In genomic region chr18:43420950-43421349, GRCh38 we compare ENCODE assay signal across 16 cellular contexts.
DNase-seq lines count a peak whose midpoint lies in the region; FAIRE-seq and TF ChIP-seq lines count a peak whose summit lies in the region.
"Had no signal": no experiment of that assay in that cellular context is flagged by ENCODE, and none has a peak within 500 bp of the region (broad histone marks: within the 10 kb centered on the region; RNA-seq: fewer than 3 reads in every experiment).

No MANE protein-coding gene starts in this region.

- H3K9me3 ChIP-seq in thyroid gland, result no peaks in the 10 kb centered on the region
- H3K9me3 ChIP-seq: ascending aorta, left ventricle myocardium inferior, thoracic aorta had no signal

- H3K36me3 ChIP-seq in bronchial epithelial cell (ENCODE audit: control insufficient read depth, insufficient read depth, low read length) (no peaks in the 10 kb centered on the region), thyroid gland (no peaks in the 10 kb centered on the region)
- H3K36me3 ChIP-seq: ascending aorta, left ventricle myocardium inferior, thoracic aorta had no signal

- TF ChIP-seq POLR2A in thyroid gland (IDR thresholded peaks at IDR 0.05), result no peak

- WGBS in thyroid gland, 2 donors, result 74 to 75% methylated on average over 2 of the region's 2 CpGs

- DNase-seq in GM12865 (ENCODE audit: low read depth) (no peak), NAMALWA (ENCODE audit: low spot score) (peak; percentile 20), bronchial epithelial cell (ENCODE audit: low read depth) (no peak), nephron progenitor cell (no peak), NCI-H1092 (lab: John Stamatoyannopoulos, UW) (no peak), NOMO-1 treated with DMSO at 0.1 percent for 48 hours (lab: John Stamatoyannopoulos, UW; ENCODE audit: unreplicated experiment) (no peak), posterior cingulate gyrus (no peak), thyroid gland (no peak)
- DNase-seq: activated CD4-positive, alpha-beta T cell treated with anti-CD3 and anti-CD28 coated beads, Interleukin-2, amount 10 ng/mL, durations not matched to agents 24 days and 14 days; CD4-positive, alpha-beta T cell; effector CD4-positive, alpha-beta T cell; left ventricle myocardium inferior had no signal

- TF ChIP-seq CTCF in GM12865 (IDR thresholded peaks at IDR 0.05; ENCODE audit: insufficient read depth, low read depth, low read length, missing control alignments) (peak; percentile 15), bronchial epithelial cell (IDR thresholded peaks at IDR 0.05; ENCODE audit: insufficient read depth, low read length, severe bottlenecking) (peak; percentile 33), nephron progenitor cell (IDR thresholded peaks at IDR 0.05) (peak; percentile 41), thyroid gland (IDR thresholded peaks at IDR 0.05) (no peak)

- no peaks in the 10 kb centered on the region for H3K27me3 ChIP-seq in bronchial epithelial cell (ENCODE audit: control insufficient read depth, insufficient read depth, low read length)
- H3K27me3 ChIP-seq in thyroid gland, result no peaks in the 10 kb centered on the region
- H3K27me3 ChIP-seq: ascending aorta had no signal

- H3K36me3 Mint-ChIP-seq in nephron progenitor cell (ENCODE audit: low read depth), result no peaks in the 10 kb centered on the region

- no peaks in the 10 kb centered on the region for H3K4me1 Mint-ChIP-seq in nephron progenitor cell
- H3K4me1 Mint-ChIP-seq: activated CD4-positive, alpha-beta T cell treated with anti-CD3 and anti-CD28 coated beads, Interleukin-2, amount 10 ng/mL, durations not matched to agents 24 days and 14 days; activated T-helper 17 cell treated with anti-CD3 and anti-CD28 coated beads, Interleukin-2, amount 50 U/mL, for 72 hours had no signal

- H3K4me3 Mint-ChIP-seq in nephron progenitor cell, result no peak overlapping the region
- H3K4me3 Mint-ChIP-seq: activated CD4-positive, alpha-beta T cell treated with anti-CD3 and anti-CD28 coated beads, Interleukin-2, amount 10 ng/mL, durations not matched to agents 24 days and 14 days; activated T-helper 17 cell treated with anti-CD3 and anti-CD28 coated beads, Interleukin-2, amount 50 U/mL, for 72 hours; CD4-positive, alpha-beta T cell; T-helper 1 cell treated with Interleukin-12 subunit alpha and Interleukin-12 subunit beta and Interleukin-4 antibody, amounts not matched to agents 30 μg/mL and 1 μg/mL, for 36 hours had no signal

- intact Hi-C loops in posterior cingulate gyrus (cut with DNase I), result no loop called here
- intact Hi-C loops in thyroid gland (cut with DNase I), result no loop called here

- no peaks in the 10 kb centered on the region for H3K27me3 Mint-ChIP-seq in nephron progenitor cell (ENCODE audit: low read depth, poor library complexity)
- H3K27me3 Mint-ChIP-seq: activated CD4-positive, alpha-beta T cell treated with anti-CD3 and anti-CD28 coated beads, Interleukin-2, amount 10 ng/mL, durations not matched to agents 24 days and 14 days; activated T-helper 17 cell treated with anti-CD3 and anti-CD28 coated beads, Interleukin-2, amount 50 U/mL, for 72 hours; CD4-positive, alpha-beta T cell had no signal

- H3K27ac Mint-ChIP-seq in nephron progenitor cell, result no peak overlapping the region
- H3K27ac Mint-ChIP-seq: activated CD4-positive, alpha-beta T cell treated with anti-CD3 and anti-CD28 coated beads, Interleukin-2, amount 10 ng/mL, durations not matched to agents 24 days and 14 days; activated T-helper 17 cell treated with anti-CD3 and anti-CD28 coated beads, Interleukin-2, amount 50 U/mL, for 72 hours; CD4-positive, alpha-beta T cell; T-helper 1 cell treated with Interleukin-12 subunit alpha and Interleukin-12 subunit beta and Interleukin-4 antibody, amounts not matched to agents 30 μg/mL and 1 μg/mL, for 36 hours had no signal

- FAIRE-seq in bronchial epithelial cell (lab: Jason Lieb, UNC), result no peak

- no peak overlapping the region for H3K27ac ChIP-seq in thyroid gland
- H3K27ac ChIP-seq: ascending aorta, left ventricle myocardium inferior, thoracic aorta had no signal

- H3K4me1 ChIP-seq in thyroid gland, result no peaks in the 10 kb centered on the region
- H3K4me1 ChIP-seq: ascending aorta, left ventricle myocardium inferior had no signal

- H3K9me3 Mint-ChIP-seq in nephron progenitor cell, result peaks cover 4% of the 10 kb centered on the region
- H3K9me3 Mint-ChIP-seq: activated CD4-positive, alpha-beta T cell treated with anti-CD3 and anti-CD28 coated beads, Interleukin-2, amount 10 ng/mL, durations not matched to agents 24 days and 14 days; CD4-positive, alpha-beta T cell; T-helper 1 cell treated with Interleukin-12 subunit alpha and Interleukin-12 subunit beta and Interleukin-4 antibody, amounts not matched to agents 30 μg/mL and 1 μg/mL, for 36 hours had no signal

- H3K4me3 ChIP-seq in GM12865 (ENCODE audit: low read depth, low read length) (no peak overlapping the region), bronchial epithelial cell (ENCODE audit: low read depth, low read length) (no peak overlapping the region), thyroid gland (replicated peaks in 1 of 3) (no peak overlapping the region)
- H3K4me3 ChIP-seq: ascending aorta, left ventricle myocardium inferior, thoracic aorta had no signal

Comparison
In these comparisons a context has a peak if more than half of its experiments do, and no peak if none do; other contexts are left out.
1. CTCF ChIP-seq: peak in GM12865 (single experiment), bronchial epithelial cell (single experiment) and nephron progenitor cell (single experiment); none in thyroid gland (0 of 6).